In genomic region chr20:47354388-47354709, GRCh38 we compare ENCODE assay signal across 9 cellular contexts. TPM values are rescaled to one million over a fixed set of nuclear protein-coding genes. Genes with fewer than 3 reads are reported as not detected.
DNase-seq lines count a peak whose midpoint lies in the region; ATAC-seq and TF ChIP-seq lines count a peak whose summit lies in the region.
"Had no signal": no experiment of that assay in that cellular context is flagged by ENCODE, and none has a peak within 500 bp of the region (broad histone marks: within the 10 kb centered on the region; RNA-seq: fewer than 3 reads in every experiment).

No MANE protein-coding gene starts in this region.

- H3K36me3 Mint-ChIP-seq in activated CD4-positive, alpha-beta T cell treated with anti-CD3 and anti-CD28 coated beads, Interleukin-2, amount 10 ng/mL, durations not matched to agents 7 days and 5 days (ENCODE audit: low read depth) = peaks cover 29% of the 10 kb centered on the region
- H3K36me3 Mint-ChIP-seq in activated naive CD8-positive, alpha-beta T cell treated with anti-CD3 and anti-CD28 coated beads, Interleukin-2, amount 50 U/mL, for 24 hours (ENCODE audit: low read depth) = peaks cover 12% of the 10 kb centered on the region
- H3K36me3 Mint-ChIP-seq: mesothelial cell of epicardium had no signal

- no peaks in the 10 kb centered on the region for H3K9me3 Mint-ChIP-seq in activated CD4-positive, alpha-beta T cell treated with anti-CD3 and anti-CD28 coated beads, Interleukin-2, amount 10 ng/mL, durations not matched to agents 7 days and 5 days
- H3K9me3 Mint-ChIP-seq in activated naive CD8-positive, alpha-beta T cell treated with anti-CD3 and anti-CD28 coated beads, Interleukin-2, amount 50 U/mL, for 24 hours = no peaks in the 10 kb centered on the region
- H3K9me3 Mint-ChIP-seq: mesothelial cell of epicardium had no signal

- H3K27me3 Mint-ChIP-seq in activated CD4-positive, alpha-beta T cell treated with anti-CD3 and anti-CD28 coated beads, Interleukin-2, amount 10 ng/mL, durations not matched to agents 7 days and 5 days = no peaks in the 10 kb centered on the region
- H3K27me3 Mint-ChIP-seq in activated naive CD8-positive, alpha-beta T cell treated with anti-CD3 and anti-CD28 coated beads, Interleukin-2, amount 50 U/mL, for 24 hours = no peaks in the 10 kb centered on the region

- peak overlapping the region; percentile 99 for H3K27ac ChIP-seq in suprapubic skin

- WGBS in suprapubic skin = 17% methylated on average over 3 of the region's 3 CpGs

- DNase-seq in activated CD4-positive, alpha-beta T cell treated with anti-CD3 and anti-CD28 coated beads, Interleukin-2, amount 10 ng/mL, durations not matched to agents 7 days and 5 days = no peak
- no peak for DNase-seq in activated CD4-positive, alpha-beta T cell treated with anti-CD3 and anti-CD28 coated beads for 1 hour
- no peak for DNase-seq in activated naive CD8-positive, alpha-beta T cell treated with anti-CD3 and anti-CD28 coated beads, Interleukin-2, amount 50 U/mL, for 24 hours
- DNase-seq in inferior parietal cortex (ENCODE audit: extremely low spot score) = peak; percentile 72
- no peak for DNase-seq in suprapubic skin (ENCODE audit: low spot score in 2 of 2)
- no peak for DNase-seq in SK-N-DZ (ENCODE audit: low spot score)
- DNase-seq in COLO668 (lab: John Stamatoyannopoulos, UW; ENCODE audit: unreplicated experiment) = no peak
- DNase-seq in LoVo (ENCODE audit: low spot score) = no peak

- peak overlapping the region; percentile 92 for H3K4me3 Mint-ChIP-seq in activated CD4-positive, alpha-beta T cell treated with anti-CD3 and anti-CD28 coated beads, Interleukin-2, amount 10 ng/mL, durations not matched to agents 7 days and 5 days
- peak overlapping the region; percentile 94 for H3K4me3 Mint-ChIP-seq in activated naive CD8-positive, alpha-beta T cell treated with anti-CD3 and anti-CD28 coated beads, Interleukin-2, amount 50 U/mL, for 24 hours
- H3K4me3 Mint-ChIP-seq: mesothelial cell of epicardium had no signal

- no peak for TF ChIP-seq EP300 in suprapubic skin (IDR thresholded peaks at IDR 0.05)

- peaks cover 100% of the 10 kb centered on the region for H3K4me1 ChIP-seq in suprapubic skin

- CTCF ChIA-PET in activated CD4-positive, alpha-beta T cell treated with anti-CD3 and anti-CD28 coated beads, Interleukin-2, amount 10 ng/mL, durations not matched to agents 7 days and 5 days (lab: Charles Lee) = interaction anchor here (1.3 to 9.0 kb wide), 4 partner anchors 9 to 82 kb away, joined by 3 to 81 read pairs (median 12); no protein-coding TSS in a partner anchor

- no peaks in the 10 kb centered on the region for H3K36me3 ChIP-seq in suprapubic skin

- H3K4me3 ChIP-seq in suprapubic skin = peak overlapping the region; percentile 31

- POLR2A ChIA-PET in activated CD4-positive, alpha-beta T cell treated with anti-CD3 and anti-CD28 coated beads, Interleukin-2, amount 10 ng/mL, durations not matched to agents 7 days and 5 days (lab: Charles Lee) = interaction anchor here (0.6 kb wide), 1 partner anchor 122 kb away, joined by 3 read pairs; no protein-coding TSS in a partner anchor

- no peaks in the 10 kb centered on the region for H3K27me3 ChIP-seq in suprapubic skin

- H3K4me1 Mint-ChIP-seq in activated CD4-positive, alpha-beta T cell treated with anti-CD3 and anti-CD28 coated beads, Interleukin-2, amount 10 ng/mL, durations not matched to agents 7 days and 5 days = peaks cover 56% of the 10 kb centered on the region
- peaks cover 33% of the 10 kb centered on the region for H3K4me1 Mint-ChIP-seq in activated naive CD8-positive, alpha-beta T cell treated with anti-CD3 and anti-CD28 coated beads, Interleukin-2, amount 50 U/mL, for 24 hours

- no peak for TF ChIP-seq CTCF in suprapubic skin (IDR thresholded peaks at IDR 0.05)

- peak overlapping the region; percentile 99 for H3K27ac Mint-ChIP-seq in activated CD4-positive, alpha-beta T cell treated with anti-CD3 and anti-CD28 coated beads, Interleukin-2, amount 10 ng/mL, durations not matched to agents 7 days and 5 days
- H3K27ac Mint-ChIP-seq in activated naive CD8-positive, alpha-beta T cell treated with anti-CD3 and anti-CD28 coated beads, Interleukin-2, amount 50 U/mL, for 24 hours = peak overlapping the region; percentile 96
- H3K27ac Mint-ChIP-seq: mesothelial cell of epicardium had no signal

- TF ChIP-seq POLR2A in suprapubic skin (IDR thresholded peaks at IDR 0.05) = no peak

- no peak for ATAC-seq in activated naive CD8-positive, alpha-beta T cell treated with anti-CD3 and anti-CD28 coated beads, Interleukin-2, amount 50 U/mL, for 24 hours

- H3K9me3 ChIP-seq in suprapubic skin = no peaks in the 10 kb centered on the region

RNA-seq across cellular contexts. Expression of gene ZMYND8, which starts 2.1 kb away (rescaled TPM):
- 10 to 100 TPM; 44.6 to 55.6 TPM for total RNA-seq in activated CD4-positive, alpha-beta T cell treated with anti-CD3 and anti-CD28 coated beads, Interleukin-2, amount 10 ng/mL, durations not matched to agents 7 days and 5 days
- 100 to 1,000 TPM in 1 of 4 donors, 10 to 100 TPM in 3; 48.5 to 169 (median 54.1) TPM for total RNA-seq in suprapubic skin
- 44.5 and 55.5 TPM in 2 replicates for polyA plus RNA-seq in SK-N-DZ (2014; cell fraction: cytosol; rRNA removed)
- 49.4 and 91.3 TPM in 2 replicates for polyA plus RNA-seq in SK-N-DZ (2014; cell fraction: nucleus; rRNA removed)
